Comparison of ENCODE assay signal across 24 cellular contexts in the genomic region with DNA sequence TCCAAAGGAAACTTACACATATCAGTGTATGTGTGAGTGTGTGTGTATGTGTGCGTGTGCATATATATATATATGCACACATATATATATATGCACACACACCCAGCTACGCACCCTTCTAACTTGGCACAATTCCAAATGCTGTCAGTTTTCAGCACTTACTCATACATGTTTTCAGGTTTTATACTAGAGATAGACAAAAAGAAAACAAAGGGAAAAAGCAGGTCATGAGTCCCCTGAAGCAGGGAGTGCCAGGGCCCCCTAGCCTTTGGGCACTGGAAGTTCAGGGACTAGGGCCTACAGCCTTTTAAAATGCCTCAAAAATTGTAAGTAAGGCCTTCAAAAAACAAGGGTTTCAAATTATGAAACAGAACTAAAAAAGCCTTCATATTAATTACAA.
A peak's percentile ranks its signal among the peaks of the same experiment; 100 is the strongest.
DNase-seq lines count a peak whose midpoint lies in the region; ATAC-seq, FAIRE-seq and TF ChIP-seq lines count a peak whose summit lies in the region.
"Had no signal": no experiment of that assay in that cellular context is flagged by ENCODE, and none has a peak within 500 bp of the region (broad histone marks: within the 10 kb centered on the region; RNA-seq: fewer than 3 reads in every experiment).

No MANE protein-coding gene starts in this region.

- peak; percentile 17 for DNase-seq in Daoy (ENCODE audit: low read depth)
- peak; percentile 14 for DNase-seq in NCI-H226
- no peak for DNase-seq in K562 (ENCODE audit: extremely low read depth in 1 of 4, low spot score in 3 of 4)
- peak; percentile 13 for DNase-seq in kidney tubule cell (ENCODE audit: low spot score)
- no peak for DNase-seq in KG1 (lab: John Stamatoyannopoulos, UW)
- no peak for DNase-seq in NCI-H524 (lab: John Stamatoyannopoulos, UW)
- no peak for DNase-seq in NCI-H1436 (lab: John Stamatoyannopoulos, UW)
- DNase-seq: activated CD4-positive, alpha-beta T cell treated with anti-CD3 and anti-CD28 coated beads, Interleukin-2, amount 50 U/mL, for 4 hours; amniotic stem cell; CD4-positive, alpha-beta T cell; DMS53; effector CD8-positive, alpha-beta T cell; esophagus squamous epithelium; KBM-7; left ventricle myocardium superior; NCI-H2081 treated with DMSO at 0.1 percent for 48 hours; NCI-H510A treated with DMSO at 0.1 percent for 48 hours; SIG-M5; stimulated activated CD4-positive, alpha-beta T cell treated with anti-CD3 and anti-CD28 coated beads, Interleukin-2, amount 100 ng/mL, for 48 hours; stimulated activated naive CD8-positive, alpha-beta T cell treated with anti-CD3 and anti-CD28 coated beads, Interleukin-15, Interleukin-2, amounts not matched to agents 100 U/mL and 50 U/mL, for 24 hours; T-helper 17 cell; tibial artery had no signal

- H4K20me1 ChIP-seq in K562 (replicated peaks; ENCODE audit: control insufficient read depth, insufficient read depth, low read length), result no peaks in the 10 kb centered on the region

- no peak for ATAC-seq in K562
- no peak for ATAC-seq in GM18867 (IDR thresholded peaks at IDR 0.05; ENCODE audit: unreplicated experiment)
- ATAC-seq: left ventricle myocardium superior; stimulated activated naive CD8-positive, alpha-beta T cell treated with anti-CD3 and anti-CD28 coated beads, Interleukin-15, Interleukin-2, amounts not matched to agents 100 U/mL and 50 U/mL, for 24 hours; T-helper 17 cell had no signal

- H3K9me1 ChIP-seq in K562 (ENCODE audit: control insufficient read depth, insufficient read depth, low read length), result no peaks in the 10 kb centered on the region

- no peak for TF ChIP-seq EP300 in K562 (IDR thresholded peaks at IDR 0.05; ENCODE audit: low read length)

- POLR2A ChIA-PET in K562 (lab: Yijun Ruan, JAX), result no interaction called here

- no peak for TF ChIP-seq RAD21 in K562 (CRISPR knock-in tag; conservative IDR thresholded peaks at IDR 0.05 in 1 of 2, IDR thresholded peaks at IDR 0.05 in 1 of 2)

- no peaks in the 10 kb centered on the region for H3K79me2 ChIP-seq in K562 (ENCODE audit: control insufficient read depth, insufficient read depth, low read length)

- H3K27ac ChIP-seq in K562 (ENCODE audit: extremely low read depth, low read depth, low read length), result no peak overlapping the region
- H3K27ac ChIP-seq: esophagus squamous epithelium, tibial artery had no signal

- FAIRE-seq in K562 (lab: Jason Lieb, UNC), result no peak

- BruUV-seq in K562 (replicated peaks; lab: Mats Ljungman, UMichigan), result no TSS peak

- in situ Hi-C loops in K562 (cut with MboI), result no loop called here

- TF ChIP-seq POLR2A in K562 (conservative IDR thresholded peaks at IDR 0.05), result no peak

- intact Hi-C loops in K562 (cut with micrococcal nuclease), result no loop called here

- H3K36me3 ChIP-seq in K562 (ENCODE audit: control insufficient read depth, insufficient read depth, low read length), result no peaks in the 10 kb centered on the region
- H3K36me3 ChIP-seq: esophagus squamous epithelium, tibial artery had no signal

- CTCF ChIA-PET in K562 (lab: Yijun Ruan, JAX; ENCODE audit: low intra/inter-chr PET ratio), result no interaction called here

- 8% methylated on average over 2 of the region's 2 CpGs for WGBS in K562 (ENCODE audit: insufficient coverage, low coverage, missing lambda C conversion rate)

- no peaks in the 10 kb centered on the region for H3K9me3 ChIP-seq in K562 (replicated peaks; ENCODE audit: control insufficient read depth, insufficient read depth, low read depth, low read length)
- H3K9me3 ChIP-seq: esophagus squamous epithelium, tibial artery had no signal

- H3K4me2 ChIP-seq in K562 (ENCODE audit: insufficient read depth, low read length), result no peak overlapping the region
- H3K4me2 ChIP-seq: smooth muscle cell had no signal

- H3K9ac ChIP-seq in K562 (ENCODE audit: insufficient read depth in 1 of 2, low read depth in 2 of 2, low read length in 2 of 2), result no peak overlapping the region

- no peak for TF ChIP-seq CTCF in K562 (IDR thresholded peaks at IDR 0.05 in 2 of 3, conservative IDR thresholded peaks at IDR 0.05 in 1 of 3; ENCODE audit: insufficient read depth in 2 of 3, low read depth in 1 of 3, low read length in 3 of 3)

- no peaks in the 10 kb centered on the region for H3K27me3 ChIP-seq in K562 (ENCODE audit: control insufficient read depth in 2 of 2, insufficient read depth in 2 of 2, low read length in 2 of 2)
- H3K27me3 ChIP-seq: esophagus squamous epithelium, tibial artery had no signal

- no peak overlapping the region for H2AFZ ChIP-seq in K562 (ENCODE audit: low read depth, low read length)

- no peaks in the 10 kb centered on the region for H3K4me1 ChIP-seq in K562 (replicated peaks in 1 of 2; ENCODE audit: control insufficient read depth in 2 of 2, insufficient read depth in 2 of 2, low read length in 2 of 2)
- H3K4me1 ChIP-seq: esophagus squamous epithelium, tibial artery had no signal

- H3K4me3 ChIP-seq in K562, result no peak overlapping the region
- H3K4me3 ChIP-seq: esophagus squamous epithelium, smooth muscle cell, tibial artery had no signal

TF ChIP-seq in K562, 482 proteins besides CTCF, POLR2A, EP300 and RAD21:
- no peak for TF ChIP-seq CHD2 (IDR thresholded peaks at IDR 0.05; ENCODE audit: low read depth, low read length)
- TF ChIP-seq TCF7 (IDR thresholded peaks at IDR 0.05; ENCODE audit: borderline replicate concordance), result no peak
- TF ChIP-seq NFIC (IDR thresholded peaks at IDR 0.05), result peak; percentile 55

Comparison
In these comparisons a context has a peak if more than half of its experiments do, and no peak if none do; other contexts are left out.
1. DNase-seq: peak in Daoy (single experiment), NCI-H226 (single experiment) and kidney tubule cell (single experiment); none in K562 (0 of 4), KG1 (single experiment), NCI-H524 (0 of 2) and NCI-H1436 (single experiment).